In the genomic region with DNA sequence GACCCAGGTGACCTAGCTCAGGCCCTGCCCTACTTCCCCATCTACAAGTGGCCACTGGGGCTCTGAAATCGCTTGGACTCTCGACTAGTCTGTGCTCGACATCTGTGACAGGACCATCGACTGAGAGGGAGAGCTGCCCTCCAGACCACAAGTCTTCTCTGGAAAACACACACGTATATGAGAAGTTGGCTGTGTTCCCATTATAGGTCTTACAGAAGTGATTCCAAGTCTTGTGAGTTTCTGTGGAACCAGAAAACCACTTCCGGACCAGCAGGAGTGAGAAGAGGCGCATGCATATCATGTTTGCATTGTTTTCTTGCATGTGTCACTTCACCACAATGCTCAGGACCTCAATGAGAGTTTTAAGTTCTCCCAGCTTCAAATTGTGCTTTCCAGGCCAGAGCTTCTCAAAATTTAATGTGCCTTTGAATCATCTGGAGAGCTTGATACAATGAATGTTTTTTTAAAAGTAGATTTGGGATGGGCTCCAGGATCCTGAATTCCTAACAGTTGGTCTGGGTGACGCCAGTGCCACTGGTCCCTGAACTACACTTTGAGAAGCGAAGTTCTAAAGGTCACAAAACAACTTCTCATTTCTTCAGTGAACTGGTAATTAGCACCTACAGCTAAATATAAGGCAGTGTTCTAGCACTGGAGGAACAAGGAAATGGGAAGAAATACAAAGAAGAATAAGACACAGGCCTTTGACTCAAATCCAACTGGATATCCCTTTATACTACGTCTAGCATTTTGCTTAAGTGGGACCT, we compare ENCODE assay signal across 10 cellular contexts. TPM values are rescaled to one million over a fixed set of nuclear protein-coding genes. Genes with fewer than 3 reads are reported as not detected.
DNase-seq lines count a peak whose midpoint lies in the region; ATAC-seq and TF ChIP-seq lines count a peak whose summit lies in the region.
"Had no signal": no experiment of that assay in that cellular context is flagged by ENCODE, and none has a peak within 500 bp of the region (broad histone marks: within the 10 kb centered on the region; RNA-seq: fewer than 3 reads in every experiment).

No MANE protein-coding gene starts in this region.

- TF ChIP-seq CTCF in fibroblast of pulmonary artery (IDR thresholded peaks at IDR 0.05; ENCODE audit: low read length, missing control alignments) (no peak), transverse colon (IDR thresholded peaks at IDR 0.05) (no peak), ovary (IDR thresholded peaks at IDR 0.05) (no peak)

- no peak for DNase-seq in activated naive CD4-positive, alpha-beta T cell treated with anti-CD3 and anti-CD28 coated beads, Interleukin-2, amount 50 U/mL, for 72 hours (ENCODE audit: low spot score in 2 of 2)
- no peak for DNase-seq in activated naive CD4-positive, alpha-beta T cell treated with anti-CD3 and anti-CD28 coated beads, Interleukin-2, amount 50 U/mL, for 16 hours
- peak; percentile 38 for DNase-seq in SKM-1 treated with dmso at 0.1 percent for 144 hours (lab: John Stamatoyannopoulos, UW; ENCODE audit: unreplicated experiment)
- DNase-seq in fibroblast of pulmonary artery (ENCODE audit: low read depth), result peak; percentile 92
- no peak for DNase-seq in transverse colon
- no peak for DNase-seq in ovary
- no peak for DNase-seq in NK-92 treated with Interleukin-12 subunit alpha and Interleukin-12 subunit beta, amount 100 ng/mL, for 24 hours (lab: John Stamatoyannopoulos, UW)
- DNase-seq: BE2C, NCI-H146 had no signal

- in situ Hi-C loops in transverse colon (cut with MboI; ENCODE audit: low pct_ligation_motif_present in 1 of 4, low pct_unique_long_range_greater_than_20kb in 1 of 4, low sequenced_read_pairs in 3 of 4), result no loop called here

- TF ChIP-seq POLR2A in transverse colon (IDR thresholded peaks at IDR 0.05), result no peak
- TF ChIP-seq POLR2A in ovary (IDR thresholded peaks at IDR 0.05), result no peak

- H3K4me3 ChIP-seq in fibroblast of pulmonary artery (replicated peaks; ENCODE audit: low read depth, low read length), result no peak overlapping the region
- H3K4me3 ChIP-seq in transverse colon, result no peak overlapping the region
- H3K4me3 ChIP-seq in ovary, result no peak overlapping the region

- no peaks in the 10 kb centered on the region for H3K9me3 ChIP-seq in transverse colon
- no peaks in the 10 kb centered on the region for H3K9me3 ChIP-seq in ovary
- H3K9me3 ChIP-seq: BE2C had no signal

- TF ChIP-seq EP300 in transverse colon (IDR thresholded peaks at IDR 0.05; ENCODE audit: low read depth) (no peak), ovary (IDR thresholded peaks at IDR 0.05) (no peak)

- peak; percentile 48 to 57 for ATAC-seq in activated naive CD4-positive, alpha-beta T cell treated with anti-CD3 and anti-CD28 coated beads, Interleukin-2, amount 50 U/mL, for 72 hours
- ATAC-seq in GM19455 (IDR thresholded peaks at IDR 0.05; ENCODE audit: unreplicated experiment), result no peak

- peaks cover 8 to 21% (median 15%) of the 10 kb centered on the region in 4 donors for H3K4me1 ChIP-seq in transverse colon
- no peaks in the 10 kb centered on the region for H3K4me1 ChIP-seq in ovary (ENCODE audit: insufficient read depth)
- H3K4me1 ChIP-seq: BE2C had no signal

- no peaks in the 10 kb centered on the region for H3K36me3 ChIP-seq in transverse colon
- H3K36me3 ChIP-seq in ovary, result no peaks in the 10 kb centered on the region
- H3K36me3 ChIP-seq: BE2C had no signal

- no peaks in the 10 kb centered on the region for H3K36me3 Mint-ChIP-seq in activated naive CD4-positive, alpha-beta T cell treated with anti-CD3 and anti-CD28 coated beads, Interleukin-2, amount 50 U/mL, for 72 hours

- H3K9me3 Mint-ChIP-seq in activated naive CD4-positive, alpha-beta T cell treated with anti-CD3 and anti-CD28 coated beads, Interleukin-2, amount 50 U/mL, for 72 hours, result no peaks in the 10 kb centered on the region

- H3K27ac ChIP-seq in transverse colon (peak overlapping the region; percentile 60 to 74 (median 62)), ovary (no peak overlapping the region)

- WGBS in transverse colon (ENCODE audit: low coverage in 1 of 2), 2 donors, result 60 to 63% methylated on average over 3 to 10 of the region's 10 CpGs
- WGBS in ovary, 3 donors, result 67 to 82% (median 75%) methylated on average over 10 of the region's 10 CpGs

- no peak overlapping the region for H3K27ac Mint-ChIP-seq in activated naive CD4-positive, alpha-beta T cell treated with anti-CD3 and anti-CD28 coated beads, Interleukin-2, amount 50 U/mL, for 72 hours

- H3K27me3 ChIP-seq in transverse colon, result no peaks in the 10 kb centered on the region
- H3K27me3 ChIP-seq in ovary, result no peaks in the 10 kb centered on the region
- H3K27me3 ChIP-seq: BE2C had no signal

- intact Hi-C loops in transverse colon (cut with DNase I; ENCODE audit: low total_unique reads) (no loop called here), ovary (cut with DNase I) (no loop called here)

RNA-seq across cellular contexts. Expression of a gene that starts 15.6 kb away (rescaled TPM):
- under 1 TPM; 0.64 to 0.98 TPM for total RNA-seq in activated naive CD4-positive, alpha-beta T cell treated with anti-CD3 and anti-CD28 coated beads, Interleukin-2, amount 50 U/mL, for 72 hours
- 1 to 10 TPM in 2 of 4 donors, under 1 TPM in 1, not detected in 1; 0.48 to 8.2 (median 2.6) TPM for total RNA-seq in transverse colon
- total RNA-seq in ovary, result under 1 TPM; 0.28 to 0.82 (median 0.72) TPM
- 1 to 10 TPM in 1 of 2 donors, under 1 TPM in 1; 0.31 to 1.1 TPM for polyA plus RNA-seq in ovary

Comparison
In these comparisons a context has a peak if more than half of its experiments do, and no peak if none do; other contexts are left out.
1. DNase-seq: peak in SKM-1 treated with dmso at 0.1 percent for 144 hours (single experiment) and fibroblast of pulmonary artery (single experiment); none in activated naive CD4-positive, alpha-beta T cell treated with anti-CD3 and anti-CD28 coated beads, Interleukin-2, amount 50 U/mL, for 72 hours (0 of 2), activated naive CD4-positive, alpha-beta T cell treated with anti-CD3 and anti-CD28 coated beads, Interleukin-2, amount 50 U/mL, for 16 hours (single experiment), transverse colon (single experiment), ovary (0 of 5) and NK-92 treated with Interleukin-12 subunit alpha and Interleukin-12 subunit beta, amount 100 ng/mL, for 24 hours (single experiment).
2. H3K27ac ChIP-seq: peak in transverse colon (4 of 4); none in ovary (0 of 2).